19 cellular contexts compared by ENCODE assay signal in genomic region chr9:86315088-86315487, GRCh38. TPM values are rescaled to one million over a fixed set of nuclear protein-coding genes. Genes with fewer than 3 reads are reported as not detected.
DNase-seq lines count a peak whose midpoint lies in the region; ATAC-seq lines count a peak whose summit lies in the region.
"Had no signal": no experiment of that assay in that cellular context is flagged by ENCODE, and none has a peak within 500 bp of the region (broad histone marks: within the 10 kb centered on the region; RNA-seq: fewer than 3 reads in every experiment).

No MANE protein-coding gene starts in this region.

- H2BK12ac ChIP-seq in trophoblast cell (ENCODE audit: low read length), result no peak overlapping the region

- no peaks in the 10 kb centered on the region for H3K9me3 Mint-ChIP-seq in activated T-cell treated with anti-CD3 and anti-CD28 coated beads, Interleukin-2, amount 50 U/mL, for 72 hours
- H3K9me3 Mint-ChIP-seq in central memory CD8-positive, alpha-beta T cell, result no peaks in the 10 kb centered on the region

- H3K27me3 Mint-ChIP-seq in activated T-cell treated with anti-CD3 and anti-CD28 coated beads, Interleukin-2, amount 50 U/mL, for 72 hours (ENCODE audit: low read depth), result no peaks in the 10 kb centered on the region
- no peaks in the 10 kb centered on the region for H3K27me3 Mint-ChIP-seq in central memory CD8-positive, alpha-beta T cell

- no peak overlapping the region for H3K9ac ChIP-seq in GM23248
- H3K9ac ChIP-seq in trophoblast cell (ENCODE audit: low read length), result no peak overlapping the region

- H2BK120ac ChIP-seq in trophoblast cell (ENCODE audit: insufficient read depth, low read length, poor library complexity), result no peak overlapping the region

- no peak overlapping the region for H4K91ac ChIP-seq in trophoblast cell (ENCODE audit: low read depth, low read length)

- peaks cover 56% of the 10 kb centered on the region for H3K36me3 ChIP-seq in GM23248 (ENCODE audit: low read depth)
- H3K36me3 ChIP-seq in trophoblast cell (ENCODE audit: control insufficient read depth in 1 of 2, insufficient read depth in 2 of 2, low read length in 2 of 2), result peaks cover 9 to 28% of the 10 kb centered on the region in 2 experiments

- no peak overlapping the region for H4K8ac ChIP-seq in trophoblast cell (ENCODE audit: low read depth, low read length)

- no peak overlapping the region for H3K4me2 ChIP-seq in GM23248 (ENCODE audit: unreplicated experiment)
- H3K4me2 ChIP-seq in trophoblast cell (ENCODE audit: low read length), result no peak overlapping the region
- H3K4me2 ChIP-seq: GM23338 had no signal

- in situ Hi-C loops in GM23248 (cut with MboI), result no loop called here

- H3K9me2 ChIP-seq in GM23248 (ENCODE audit: insufficient read depth), result no peaks in the 10 kb centered on the region

- H3K4me1 Mint-ChIP-seq in activated T-cell treated with anti-CD3 and anti-CD28 coated beads, Interleukin-2, amount 50 U/mL, for 72 hours (ENCODE audit: low read depth), result no peaks in the 10 kb centered on the region
- H3K4me1 Mint-ChIP-seq in central memory CD8-positive, alpha-beta T cell, result peaks cover 12% of the 10 kb centered on the region
- H3K4me1 Mint-ChIP-seq: GM23338 had no signal

- no peak overlapping the region for H3K4ac ChIP-seq in trophoblast cell (ENCODE audit: low read depth, low read length)

- no peak overlapping the region for H4K12ac ChIP-seq in trophoblast cell (ENCODE audit: low read depth, low read length)

- ATAC-seq in activated T-cell treated with anti-CD3 and anti-CD28 coated beads, Interleukin-2, amount 50 U/mL, for 72 hours (replicated peaks in 1 of 2), result no peak
- no peak for ATAC-seq in central memory CD8-positive, alpha-beta T cell (replicated peaks; ENCODE audit: extremely low read depth, poor library complexity, severe bottlenecking)
- ATAC-seq in HG03135 (IDR thresholded peaks at IDR 0.05; ENCODE audit: unreplicated experiment) (no peak), GM21423 (IDR thresholded peaks at IDR 0.05; ENCODE audit: unreplicated experiment) (no peak)
- ATAC-seq: GM12878, GM23338, Right ventricle myocardium inferior had no signal

- H3K4me1 ChIP-seq in GM23248 (ENCODE audit: insufficient read depth), result peaks cover 12% of the 10 kb centered on the region
- no peaks in the 10 kb centered on the region for H3K4me1 ChIP-seq in trophoblast cell (ENCODE audit: control insufficient read depth in 1 of 2, insufficient read depth in 2 of 2, low read length in 2 of 2)
- H3K4me1 ChIP-seq: Peyer's patch had no signal

- H3K14ac ChIP-seq in trophoblast cell (ENCODE audit: low read length), result no peak overlapping the region

- H3K27me3 ChIP-seq in GM23248 (replicated peaks; ENCODE audit: insufficient read depth), result no peaks in the 10 kb centered on the region
- no peaks in the 10 kb centered on the region for H3K27me3 ChIP-seq in trophoblast cell (ENCODE audit: insufficient read depth, low read length)
- H3K27me3 ChIP-seq: Peyer's patch had no signal

- no peak overlapping the region for H3K23ac ChIP-seq in trophoblast cell (ENCODE audit: low read length)

- peak overlapping the region; percentile 1 for H3K27ac Mint-ChIP-seq in activated T-cell treated with anti-CD3 and anti-CD28 coated beads, Interleukin-2, amount 50 U/mL, for 72 hours
- H3K27ac Mint-ChIP-seq in central memory CD8-positive, alpha-beta T cell (ENCODE audit: low read depth), result peak overlapping the region; percentile 1
- H3K27ac Mint-ChIP-seq: GM23338 had no signal

- H2AFZ ChIP-seq in GM23248, result no peak overlapping the region
- H2AFZ ChIP-seq in trophoblast cell (ENCODE audit: insufficient read depth, low read length, poor library complexity), result no peak overlapping the region
- H2AFZ ChIP-seq: GM23338 had no signal

- H4K20me1 ChIP-seq in GM23248 (ENCODE audit: insufficient read depth), result no peaks in the 10 kb centered on the region

- 32% methylated on average over 2 of the region's 2 CpGs for WGBS in GM23248 (ENCODE audit: low coverage in 1 of 2, low lambda C conversion rate in 2 of 2, missing lambda C conversion rate in 2 of 2), 2 experiments
- WGBS in trophoblast cell (ENCODE audit: extremely low coverage, insufficient coverage, insufficient read length), result no CpG with 5 or more reads among the region's 2 CpGs

- H3K79me2 ChIP-seq in GM23248 (ENCODE audit: insufficient read depth) (peaks cover 13% of the 10 kb centered on the region; the same call in 1 of the 2 replicates), trophoblast cell (ENCODE audit: control insufficient read depth, insufficient read depth, low read length, poor library complexity) (no peaks in the 10 kb centered on the region)

- H3K36me3 Mint-ChIP-seq in activated T-cell treated with anti-CD3 and anti-CD28 coated beads, Interleukin-2, amount 50 U/mL, for 72 hours (ENCODE audit: insufficient read depth in 2 of 2), result peaks cover 19 to 37% of the 10 kb centered on the region in 2 donors
- H3K36me3 Mint-ChIP-seq in central memory CD8-positive, alpha-beta T cell (ENCODE audit: insufficient read depth), result peaks cover 60% of the 10 kb centered on the region

- no peak for DNase-seq in activated T-cell treated with anti-CD3 and anti-CD28 coated beads, Interleukin-2, amount 50 U/mL, for 72 hours
- no peak for DNase-seq in activated T-cell treated with anti-CD3 and anti-CD28 coated beads, Interleukin-2, amount 50 U/mL, for 48 hours
- DNase-seq in GM23248 (peak; percentile 16), trophoblast cell (peak; percentile 17 to 77), NCI-H146 (lab: John Stamatoyannopoulos, UW) (no peak)
- no peak for DNase-seq in central memory CD8-positive, alpha-beta T cell (ENCODE audit: low spot score in 2 of 2)
- DNase-seq: KBM-7, NCI-H1436, NCI-H2029 treated with DMSO at 0.1 percent for 48 hours, NCI-H2171 treated with DMSO at 0.1 percent for 48 hours, NCI-H510A, NCI-H82, Peyer's patch had no signal

- H3K9me3 ChIP-seq in GM23248 (ENCODE audit: low read depth) (no peaks in the 10 kb centered on the region), trophoblast cell (ENCODE audit: insufficient read depth, low read depth, low read length) (no peaks in the 10 kb centered on the region)
- H3K9me3 ChIP-seq: Peyer's patch had no signal

- no peaks in the 10 kb centered on the region for H3K79me1 ChIP-seq in trophoblast cell (ENCODE audit: low read length)

- H3K27ac ChIP-seq in GM23248 (no peak overlapping the region), trophoblast cell (ENCODE audit: low read depth, low read length) (no peak overlapping the region)
- H3K27ac ChIP-seq: C4-2B, Peyer's patch had no signal

- H3K4me3 Mint-ChIP-seq in activated T-cell treated with anti-CD3 and anti-CD28 coated beads, Interleukin-2, amount 50 U/mL, for 72 hours, result no peak overlapping the region
- H3K4me3 Mint-ChIP-seq in central memory CD8-positive, alpha-beta T cell, result no peak overlapping the region
- H3K4me3 Mint-ChIP-seq: GM23338 had no signal

- H2AK5ac ChIP-seq in trophoblast cell (ENCODE audit: low read length), result no peak overlapping the region

- H3K4me3 ChIP-seq in GM23248, result no peak overlapping the region
- H3K4me3 ChIP-seq in trophoblast cell (ENCODE audit: low read depth, low read length), result no peak overlapping the region
- H3K4me3 ChIP-seq: GM12878, GM23338, Peyer's patch had no signal

- no peak overlapping the region for H3K18ac ChIP-seq in trophoblast cell (ENCODE audit: low read length)

- no peaks in the 10 kb centered on the region for H3F3A ChIP-seq in GM23248 (ENCODE audit: insufficient read depth)

- H2BK5ac ChIP-seq in trophoblast cell (ENCODE audit: low read depth, low read length, poor library complexity), result no peak overlapping the region

RNA-seq across cellular contexts. Expression of gene ISCA1, which starts 32.8 kb away (rescaled TPM):
- total RNA-seq in activated T-cell treated with anti-CD3 and anti-CD28 coated beads, Interleukin-2, amount 50 U/mL, for 72 hours, result 10 to 100 TPM; 21.7 to 24.1 TPM
- 46.7 and 55.9 TPM in 2 replicates for total RNA-seq in GM23248 (2014; rRNA removed; shearing (Covaris generic))
- 45.4 and 52.6 TPM in 2 replicates for polyA plus RNA-seq in GM23248 (2016; fragmentation: Nextera tagmentation; extraction: Ambion mirVana)
- 29.1 and 30.5 TPM in 2 replicates for polyA plus RNA-seq in trophoblast cell (2013)

RNA-seq across cellular contexts. Expression of gene TUT7, which starts 39.1 kb away (rescaled TPM):
- total RNA-seq in activated T-cell treated with anti-CD3 and anti-CD28 coated beads, Interleukin-2, amount 50 U/mL, for 72 hours, result 10 to 100 TPM; 39.6 to 49.9 TPM
- 16.5 and 24.4 TPM in 2 replicates for total RNA-seq in GM23248 (2014; rRNA removed; shearing (Covaris generic))
- 17.1 and 18.8 TPM in 2 replicates for polyA plus RNA-seq in GM23248 (2016; fragmentation: Nextera tagmentation; extraction: Ambion mirVana)
- 35.4 and 39.4 TPM in 2 replicates for polyA plus RNA-seq in trophoblast cell (2013)

RNA-seq across cellular contexts. Expression of gene C9orf153, which starts 55.6 kb away (rescaled TPM):
- under 1 TPM in 1 of 2 donors, not detected in 1; 0.21 TPM for total RNA-seq in activated T-cell treated with anti-CD3 and anti-CD28 coated beads, Interleukin-2, amount 50 U/mL, for 72 hours
- not detected in 2 replicates for total RNA-seq in GM23248 (2014; rRNA removed; shearing (Covaris generic))
- polyA plus RNA-seq in GM23248 (2016; fragmentation: Nextera tagmentation; extraction: Ambion mirVana), result 0.21 TPM in 1 of 2 replicates, not detected in the other
- 0.11 and 0.14 TPM in 2 replicates for polyA plus RNA-seq in trophoblast cell (2013)
- total RNA-seq: GM23338, Right ventricle myocardium inferior had no signal

Comparison
In these comparisons a context has a peak if more than half of its experiments do, and no peak if none do; other contexts are left out.
1. DNase-seq: peak in GM23248 (single experiment) and trophoblast cell (2 of 2); none in activated T-cell treated with anti-CD3 and anti-CD28 coated beads, Interleukin-2, amount 50 U/mL, for 72 hours (0 of 2), activated T-cell treated with anti-CD3 and anti-CD28 coated beads, Interleukin-2, amount 50 U/mL, for 48 hours (0 of 2), central memory CD8-positive, alpha-beta T cell (0 of 2) and NCI-H146 (single experiment).